Comparison of ENCODE assay signal across 33 cellular contexts in the genomic region with DNA sequence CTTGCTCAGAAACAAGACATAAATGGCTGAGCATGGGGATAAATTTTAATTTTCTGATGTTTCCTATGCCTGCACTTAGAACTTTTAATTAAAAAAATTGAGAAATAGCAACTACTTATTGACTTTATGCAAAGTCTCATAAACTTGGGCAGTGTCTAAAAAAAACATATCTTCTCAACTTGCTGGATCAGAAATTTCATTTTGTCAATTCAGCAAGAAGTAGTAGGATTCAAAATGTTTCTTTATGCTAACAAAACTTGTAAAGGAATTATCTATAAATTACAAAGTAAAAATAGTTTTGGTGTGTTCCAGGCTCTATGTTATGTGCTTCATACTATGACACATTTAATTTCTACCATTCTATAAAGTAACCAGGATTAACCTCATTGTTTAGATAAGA.
DNase-seq lines count a peak whose midpoint lies in the region; ATAC-seq, FAIRE-seq and TF ChIP-seq lines count a peak whose summit lies in the region.
"Had no signal": no experiment of that assay in that cellular context is flagged by ENCODE, and none has a peak within 500 bp of the region (broad histone marks: within the 10 kb centered on the region; RNA-seq: fewer than 3 reads in every experiment).

No MANE protein-coding gene starts in this region.

- no peak overlapping the region for H3K4ac ChIP-seq in IMR-90 (ENCODE audit: low read depth, low read length)

- CTCF ChIA-PET in HepG2 (lab: Yijun Ruan, JAX; ENCODE audit: low intra/inter-chr PET ratio, low total read pairs) = no interaction called here
- CTCF ChIA-PET in IMR-90 (lab: Yijun Ruan, JAX) = no interaction called here
- CTCF ChIA-PET in CD4-positive, alpha-beta T cell (lab: Charles Lee) = no interaction called here

- FAIRE-seq in HepG2 (lab: Jason Lieb, UNC) = no peak
- FAIRE-seq: A549, D721Med had no signal

- no peak overlapping the region for H2BK20ac ChIP-seq in IMR-90 (ENCODE audit: low read depth, low read length)

- no peak overlapping the region for H2BK15ac ChIP-seq in IMR-90 (ENCODE audit: low read depth, low read length)

- peaks cover 4% of the 10 kb centered on the region for H3K4me1 Mint-ChIP-seq in nephron
- H3K4me1 Mint-ChIP-seq in CD4-positive, alpha-beta T cell (ENCODE audit: low read depth) = no peaks in the 10 kb centered on the region
- H3K4me1 Mint-ChIP-seq: B cell; CD14-positive monocyte; CD4-positive, alpha-beta memory T cell; CD4-positive, CD25-positive, alpha-beta regulatory T cell; CD8-positive, alpha-beta memory T cell had no signal

- H3K9ac ChIP-seq in HepG2 (ENCODE audit: insufficient read depth, low read depth, low read length) = no peak overlapping the region
- H3K9ac ChIP-seq in IMR-90 (ENCODE audit: low read depth, low read length) = no peak overlapping the region
- H3K9ac ChIP-seq: BLaER1; BLaER1 treated with 17β-estradiol and CSF1 and Interleukin-3, amounts not matched to agents 10 nM and 100 nM had no signal

- dilution Hi-C loops in IMR-90 (cut with HindIII; ENCODE audit: low sequenced_read_pairs, unreplicated experiment) = no loop called here

- no peak overlapping the region for H3K14ac ChIP-seq in IMR-90 (replicated peaks; ENCODE audit: low read depth, low read length)

- POLR2A ChIA-PET in HepG2 (lab: Yijun Ruan, JAX) (no interaction called here), IMR-90 (lab: Charles Lee; ENCODE audit: unreplicated experiment) (no interaction called here)
- POLR2A ChIA-PET in CD4-positive, alpha-beta T cell (lab: Charles Lee) = no interaction called here

- no peak overlapping the region for H3K4me3 Mint-ChIP-seq in nephron
- H3K4me3 Mint-ChIP-seq in CD4-positive, alpha-beta T cell = no peak overlapping the region
- H3K4me3 Mint-ChIP-seq: B cell; CD14-positive monocyte; CD4-positive, alpha-beta memory T cell; CD8-positive, alpha-beta memory T cell; CD8-positive, alpha-beta T cell had no signal

- H3K27ac Mint-ChIP-seq in nephron = peak overlapping the region in 2 of 3 experiments; percentile 31 to 75
- H3K27ac Mint-ChIP-seq in CD4-positive, alpha-beta T cell = no peak overlapping the region
- H3K27ac Mint-ChIP-seq: B cell; CD14-positive monocyte; CD4-positive, alpha-beta memory T cell; CD4-positive, CD25-positive, alpha-beta regulatory T cell; CD8-positive, alpha-beta memory T cell; CD8-positive, alpha-beta T cell had no signal

- no peak for TF ChIP-seq CTCF in HepG2 (CRISPR knock-in tag; IDR thresholded peaks at IDR 0.05)
- no peak for TF ChIP-seq CTCF in right lobe of liver (IDR thresholded peaks at IDR 0.05)
- no peak for TF ChIP-seq CTCF in IMR-90 (conservative IDR thresholded peaks at IDR 0.05; ENCODE audit: low read depth, low read length)
- no peak for TF ChIP-seq CTCF in nephron (IDR thresholded peaks at IDR 0.05; ENCODE audit: unreplicated experiment in 3 of 3)
- no peak for TF ChIP-seq CTCF in CD4-positive, alpha-beta T cell (IDR thresholded peaks at IDR 0.05)
- TF ChIP-seq CTCF in mucosa of descending colon (IDR thresholded peaks at IDR 0.05) = no peak

- H3K9me1 ChIP-seq in IMR-90 (ENCODE audit: insufficient read depth, low read length) = no peaks in the 10 kb centered on the region

- H4K20me1 ChIP-seq in HepG2 (ENCODE audit: insufficient read depth, low read length) = no peaks in the 10 kb centered on the region
- H4K20me1 ChIP-seq in IMR-90 (ENCODE audit: insufficient read depth, low read length) = no peaks in the 10 kb centered on the region
- H4K20me1 ChIP-seq: BLaER1; BLaER1 treated with 17β-estradiol and CSF1 and Interleukin-3, amounts not matched to agents 10 nM and 100 nM had no signal

- ATAC-seq in HepG2 = no peak
- ATAC-seq in right lobe of liver = no peak
- ATAC-seq in IMR-90 (ENCODE audit: low read depth) = no peak
- ATAC-seq in CD4-positive, alpha-beta T cell (ENCODE audit: poor library complexity) = no peak
- no peak for ATAC-seq in mucosa of descending colon
- ATAC-seq: A549; CD8-positive, alpha-beta T cell had no signal

- no peaks in the 10 kb centered on the region for H3K36me3 Mint-ChIP-seq in nephron (ENCODE audit: low read depth)
- H3K36me3 Mint-ChIP-seq in CD4-positive, alpha-beta T cell (ENCODE audit: low read depth) = no peaks in the 10 kb centered on the region
- H3K36me3 Mint-ChIP-seq: CD14-positive monocyte; CD4-positive, alpha-beta memory T cell; CD4-positive, CD25-positive, alpha-beta regulatory T cell; CD8-positive, alpha-beta memory T cell; CD8-positive, alpha-beta T cell had no signal

- H2AK5ac ChIP-seq in IMR-90 (ENCODE audit: low read depth, low read length) = no peak overlapping the region

- no peak overlapping the region for H2AFZ ChIP-seq in HepG2 (ENCODE audit: low read length)
- no peak overlapping the region for H2AFZ ChIP-seq in IMR-90 (replicated peaks; ENCODE audit: low read length, poor library complexity)

- H3K27ac ChIP-seq in HepG2 (ENCODE audit: extremely low read length, insufficient read depth, low read length) (no peak overlapping the region), right lobe of liver (no peak overlapping the region), IMR-90 (ENCODE audit: insufficient read depth, low read length) (no peak overlapping the region)
- no peak overlapping the region for H3K27ac ChIP-seq in CD4-positive, alpha-beta T cell (ENCODE audit: low read depth, low read length)
- H3K27ac ChIP-seq: 22Rv1; A549; BLaER1; BLaER1 treated with 17β-estradiol and CSF1 and Interleukin-3, amounts not matched to agents 10 nM and 100 nM; C4-2B had no signal

- TF ChIP-seq EP300 in HepG2 (IDR thresholded peaks at IDR 0.05; ENCODE audit: low read depth in 2 of 2, low read length in 2 of 2) = no peak
- TF ChIP-seq EP300 in HepG2 (CRISPR knock-in tag; IDR thresholded peaks at IDR 0.05; ENCODE audit: borderline replicate concordance) = no peak

- no peak overlapping the region for H3K4me3 ChIP-seq in HepG2 (replicated peaks in 1 of 3; ENCODE audit: insufficient read depth in 1 of 3, low read depth in 2 of 3, low read length in 3 of 3)
- no peak overlapping the region for H3K4me3 ChIP-seq in right lobe of liver
- no peak overlapping the region for H3K4me3 ChIP-seq in IMR-90 (ENCODE audit: insufficient read depth, low read depth, low read length)
- no peak overlapping the region for H3K4me3 ChIP-seq in mucosa of descending colon
- H3K4me3 ChIP-seq: A549; BLaER1; BLaER1 treated with 17β-estradiol and CSF1 and Interleukin-3, amounts not matched to agents 10 nM and 100 nM had no signal

- H4K5ac ChIP-seq in IMR-90 (ENCODE audit: low read depth, low read length) = no peak overlapping the region

- intact Hi-C loops in HepG2 (cut with micrococcal nuclease; ENCODE audit: unreplicated experiment) = no loop called here
- intact Hi-C loops in right lobe of liver (cut with DNase I) = no loop called here
- intact Hi-C loops in IMR-90 (cut with micrococcal nuclease) = no loop called here
- intact Hi-C loops in CD4-positive, alpha-beta T cell (cut with DNase I, micrococcal nuclease) = no loop called here
- intact Hi-C loops in mucosa of descending colon (cut with DNase I, micrococcal nuclease) = no loop called here

- H2AK9ac ChIP-seq in IMR-90 (replicated peaks; ENCODE audit: low read depth, low read length, poor library complexity) = no peak overlapping the region

- no peak overlapping the region for H4K91ac ChIP-seq in IMR-90 (ENCODE audit: insufficient read depth, low read depth, low read length)

- H3K4me1 ChIP-seq in HepG2 (ENCODE audit: insufficient read depth, low read length) (no peaks in the 10 kb centered on the region), right lobe of liver (no peaks in the 10 kb centered on the region), IMR-90 (ENCODE audit: control insufficient read depth, insufficient read depth, low read length) (no peaks in the 10 kb centered on the region), mucosa of descending colon (ENCODE audit: low read depth) (no peaks in the 10 kb centered on the region)
- H3K4me1 ChIP-seq: A549; BE2C; BLaER1; BLaER1 treated with 17β-estradiol and CSF1 and Interleukin-3, amounts not matched to agents 10 nM and 100 nM; Caco-2 had no signal

- H3K79me2 ChIP-seq in HepG2 (ENCODE audit: insufficient read depth, low read length) = no peaks in the 10 kb centered on the region

- no peaks in the 10 kb centered on the region for H3K9me3 Mint-ChIP-seq in nephron
- peaks cover 2% of the 10 kb centered on the region for H3K9me3 Mint-ChIP-seq in CD4-positive, alpha-beta T cell

- H3K27me3 ChIP-seq in HepG2 (ENCODE audit: control insufficient read depth in 1 of 2, insufficient read depth in 2 of 2, low read length in 2 of 2) = no peaks in the 10 kb centered on the region
- no peaks in the 10 kb centered on the region for H3K27me3 ChIP-seq in right lobe of liver
- H3K27me3 ChIP-seq in IMR-90 (ENCODE audit: control insufficient read depth, insufficient read depth, low read length) = no peaks in the 10 kb centered on the region
- no peaks in the 10 kb centered on the region for H3K27me3 ChIP-seq in CD4-positive, alpha-beta T cell (ENCODE audit: control insufficient read depth, insufficient read depth, low read length)
- H3K27me3 ChIP-seq: BE2C; BLaER1; BLaER1 treated with 17β-estradiol and CSF1 and Interleukin-3, amounts not matched to agents 10 nM and 100 nM had no signal

- in situ Hi-C loops in HepG2 (cut with HindIII; ENCODE audit: extremely low pct_ligation_motif_present, low pct_unique_long_range_greater_than_20kb) (no loop called here), IMR-90 (cut with MboI; ENCODE audit: low sequenced_read_pairs) (no loop called here)

- H3K27me3 Mint-ChIP-seq in nephron (ENCODE audit: low read depth) = peaks cover 3% of the 10 kb centered on the region
- no peaks in the 10 kb centered on the region for H3K27me3 Mint-ChIP-seq in CD4-positive, alpha-beta T cell
- H3K27me3 Mint-ChIP-seq: B cell; CD4-positive, alpha-beta memory T cell; CD4-positive, CD25-positive, alpha-beta regulatory T cell; CD8-positive, alpha-beta memory T cell had no signal

- H3K36me3 ChIP-seq in HepG2 (replicated peaks in 1 of 2; ENCODE audit: control insufficient read depth in 1 of 2, insufficient read depth in 2 of 2, low read length in 2 of 2) (no peaks in the 10 kb centered on the region), right lobe of liver (no peaks in the 10 kb centered on the region), IMR-90 (ENCODE audit: control insufficient read depth, insufficient read depth, low read length) (no peaks in the 10 kb centered on the region), mucosa of descending colon (ENCODE audit: low read depth) (no peaks in the 10 kb centered on the region)
- H3K36me3 ChIP-seq: BE2C; BLaER1; BLaER1 treated with 17β-estradiol and CSF1 and Interleukin-3, amounts not matched to agents 10 nM and 100 nM had no signal

- no peak overlapping the region for H3K18ac ChIP-seq in IMR-90 (ENCODE audit: low read depth, low read length)

- TF ChIP-seq POLR2A in HepG2 (IDR thresholded peaks at IDR 0.05; ENCODE audit: insufficient read depth in 1 of 2, low read depth in 2 of 2, low read length in 2 of 2) (no peak), right lobe of liver (IDR thresholded peaks at IDR 0.05) (no peak), IMR-90 (IDR thresholded peaks at IDR 0.05; ENCODE audit: low read depth, low read length) (no peak)

- no peak for TF ChIP-seq RAD21 in HepG2 (CRISPR knock-in tag; IDR thresholded peaks at IDR 0.05)
- no peak for TF ChIP-seq RAD21 in IMR-90 (IDR thresholded peaks at IDR 0.05; ENCODE audit: low read length)

- H4K8ac ChIP-seq in IMR-90 (ENCODE audit: low read depth in 2 of 2, low read length in 2 of 2) = no peak overlapping the region

- no peak overlapping the region for H3K23ac ChIP-seq in IMR-90 (ENCODE audit: low read depth, low read length)

- H2BK5ac ChIP-seq in IMR-90 (ENCODE audit: low read depth, low read length, poor library complexity, severe bottlenecking) = no peak overlapping the region

- H3K4me2 ChIP-seq in HepG2 (ENCODE audit: low read depth, low read length) (no peak overlapping the region), IMR-90 (ENCODE audit: low read depth, low read length) (no peak overlapping the region)
- H3K4me2 ChIP-seq: A549; BLaER1; BLaER1 treated with 17β-estradiol and CSF1 and Interleukin-3, amounts not matched to agents 10 nM and 100 nM had no signal

- no peak overlapping the region for H2BK120ac ChIP-seq in IMR-90 (ENCODE audit: low read depth, low read length)

- DNase-seq in HepG2 (ENCODE audit: low spot score) = no peak
- DNase-seq in right lobe of liver = no peak
- no peak for DNase-seq in IMR-90
- DNase-seq in CD4-positive, alpha-beta T cell = no peak
- no peak for DNase-seq in mucosa of descending colon
- DNase-seq: 8988T; ACHN; AML-193; BE2C; C1 segment of cervical spinal cord; Caco-2; Calu3; CD4-positive, alpha-beta memory T cell; CD4-positive, CD25-positive, alpha-beta regulatory T cell; CD8-positive, alpha-beta memory T cell; CD8-positive, alpha-beta T cell; COR-L47; DMS 273 treated with DMSO at 0.1 percent for 48 hours; DMS153; DMS53; DMS79; DMS79 treated with DMSO at 0.1 percent for 48 hours; DND-41; EL had no signal

- H3K9me3 ChIP-seq in HepG2 (ENCODE audit: low read length) = no peaks in the 10 kb centered on the region
- H3K9me3 ChIP-seq in right lobe of liver = no peaks in the 10 kb centered on the region
- peaks cover 9% of the 10 kb centered on the region; the same call in 1 of the 2 replicates for H3K9me3 ChIP-seq in IMR-90 (ENCODE audit: control insufficient read depth, insufficient read depth, low read length)
- no peaks in the 10 kb centered on the region for H3K9me3 ChIP-seq in CD4-positive, alpha-beta T cell (ENCODE audit: control insufficient read depth, low read length)
- H3K9me3 ChIP-seq in mucosa of descending colon = no peaks in the 10 kb centered on the region
- H3K9me3 ChIP-seq: A549; BE2C; BLaER1; BLaER1 treated with 17β-estradiol and CSF1 and Interleukin-3, amounts not matched to agents 10 nM and 100 nM; Caco-2 had no signal

- H3K56ac ChIP-seq in IMR-90 (ENCODE audit: extremely low read depth, insufficient read depth, low read length) = no peak overlapping the region

- H3K79me1 ChIP-seq in IMR-90 (ENCODE audit: low read depth in 1 of 2, low read length in 2 of 2) = no peaks in the 10 kb centered on the region

- BruUV-seq in HepG2 (replicated peaks; lab: Mats Ljungman, UMichigan) (no TSS peak), IMR-90 (replicated peaks; lab: Mats Ljungman, UMichigan) (no TSS peak)
